In the genomic region with DNA sequence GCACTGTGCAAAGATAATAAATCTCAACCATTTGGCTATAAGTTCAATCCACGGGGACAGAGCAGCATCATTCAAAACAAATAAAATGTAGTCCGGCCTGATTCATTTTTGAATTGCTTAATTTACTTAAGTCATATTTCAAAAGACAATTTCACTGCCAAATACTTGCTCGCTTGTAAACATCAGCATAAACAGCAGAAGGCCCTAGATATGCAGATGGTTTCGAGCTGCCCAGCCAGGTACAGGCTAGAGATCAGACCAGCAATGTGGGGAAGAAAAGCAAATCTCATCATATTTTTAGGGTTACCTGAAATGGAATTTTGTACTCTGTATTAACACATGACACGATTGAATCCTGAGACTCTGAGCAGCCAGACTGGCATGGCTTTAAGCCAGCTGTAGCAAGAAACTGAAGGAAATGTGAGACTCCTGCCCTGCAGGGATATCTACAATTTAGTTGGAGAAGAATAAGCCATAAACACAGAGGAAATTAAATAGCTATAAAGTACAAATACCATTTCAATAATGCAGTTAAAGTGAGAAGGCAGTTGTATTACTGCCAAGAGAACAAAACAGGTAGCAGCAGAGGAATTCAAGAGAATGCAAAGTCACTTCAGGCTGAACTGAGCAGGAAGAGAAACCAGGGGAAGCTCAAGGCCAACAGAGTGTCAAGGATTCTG, we compare ENCODE assay signal across 15 cellular contexts.
A peak's percentile ranks its signal among the peaks of the same experiment; 100 is the strongest.
DNase-seq lines count a peak whose midpoint lies in the region; TF ChIP-seq lines count a peak whose summit lies in the region.
"Had no signal": no experiment of that assay in that cellular context is flagged by ENCODE, and none has a peak within 500 bp of the region (broad histone marks: within the 10 kb centered on the region; RNA-seq: fewer than 3 reads in every experiment).

No MANE protein-coding gene starts in this region.

- H3K36me3 ChIP-seq in GM23248 (ENCODE audit: low read depth) (no peaks in the 10 kb centered on the region), right atrium auricular region (no peaks in the 10 kb centered on the region)
- H3K36me3 ChIP-seq: stomach had no signal

- H3K27ac Mint-ChIP-seq in nephron, result peak overlapping the region; percentile 1 to 79 (median 14)
- H3K27ac Mint-ChIP-seq: activated CD8-positive, alpha-beta T cell treated with anti-CD3 and anti-CD28 coated beads, Interleukin-2, amount 10 ng/mL, durations not matched to agents 7 days and 5 days; dendritic cell treated with granulocyte-macrophage colony-stimulating factor and Interleukin-4, amounts not matched to agents 40 ng/mL and 50 ng/mL, for 4 days had no signal

- no peak overlapping the region for H3K4me3 Mint-ChIP-seq in nephron
- H3K4me3 Mint-ChIP-seq: activated CD8-positive, alpha-beta T cell treated with anti-CD3 and anti-CD28 coated beads, Interleukin-2, amount 10 ng/mL, durations not matched to agents 7 days and 5 days; dendritic cell treated with granulocyte-macrophage colony-stimulating factor and Interleukin-4, amounts not matched to agents 40 ng/mL and 50 ng/mL, for 4 days had no signal

- no peak overlapping the region for H3K4me3 ChIP-seq in GM23248
- no peak overlapping the region for H3K4me3 ChIP-seq in right atrium auricular region
- H3K4me3 ChIP-seq: stomach had no signal

- no peaks in the 10 kb centered on the region for H3K27me3 Mint-ChIP-seq in nephron (ENCODE audit: low read depth)
- H3K27me3 Mint-ChIP-seq: dendritic cell treated with granulocyte-macrophage colony-stimulating factor and Interleukin-4, amounts not matched to agents 40 ng/mL and 50 ng/mL, for 4 days had no signal

- no peak overlapping the region for H2AFZ ChIP-seq in GM23248

- H3K27ac ChIP-seq in GM23248 (no peak overlapping the region), right atrium auricular region (no peak overlapping the region)
- H3K27ac ChIP-seq: stomach had no signal

- no peaks in the 10 kb centered on the region for H3K79me2 ChIP-seq in GM23248 (ENCODE audit: insufficient read depth)

- 0 out of 2 replicates have a peak, but pooled peaks cover 5% of the 10 kb centered on the region for H3K4me1 ChIP-seq in GM23248 (ENCODE audit: insufficient read depth)
- H3K4me1 ChIP-seq in right atrium auricular region, result no peaks in the 10 kb centered on the region

- H3K9me3 ChIP-seq in GM23248 (ENCODE audit: low read depth) (no peaks in the 10 kb centered on the region), right atrium auricular region (peaks cover 0 to 5% of the 10 kb centered on the region in 2 donors)
- H3K9me3 ChIP-seq: stomach had no signal

- H3K9me3 Mint-ChIP-seq in nephron, result peaks cover 9% of the 10 kb centered on the region

- in situ Hi-C loops in GM23248 (cut with MboI), result loop anchor here (25.0 kb wide), 1 partner anchor 285 kb away; no protein-coding TSS in a partner anchor
- in situ Hi-C loops in T47D (cut with HindIII; ENCODE audit: low pct_unique_long_range_greater_than_20kb, low sequenced_read_pairs), result no loop called here

- H3K4me2 ChIP-seq in GM23248 (ENCODE audit: unreplicated experiment), result no peak overlapping the region

- TF ChIP-seq CTCF in nephron (IDR thresholded peaks at IDR 0.05; ENCODE audit: unreplicated experiment in 3 of 3) (no peak), right atrium auricular region (IDR thresholded peaks at IDR 0.05) (no peak)

- H3K4me1 Mint-ChIP-seq in nephron, result peaks cover 20% of the 10 kb centered on the region

- no peaks in the 10 kb centered on the region for H3K36me3 Mint-ChIP-seq in nephron (ENCODE audit: low read depth)

- H3K9ac ChIP-seq in GM23248, result no peak overlapping the region

- H4K20me1 ChIP-seq in GM23248 (ENCODE audit: insufficient read depth), result no peaks in the 10 kb centered on the region

- no peaks in the 10 kb centered on the region; the same call in 1 of the 2 replicates for H3K27me3 ChIP-seq in GM23248 (replicated peaks; ENCODE audit: insufficient read depth)
- no peaks in the 10 kb centered on the region for H3K27me3 ChIP-seq in right atrium auricular region
- H3K27me3 ChIP-seq: stomach had no signal

- peaks cover 13% of the 10 kb centered on the region; the same call in 1 of the 2 replicates for H3F3A ChIP-seq in GM23248 (ENCODE audit: insufficient read depth)

- H3K9me2 ChIP-seq in GM23248 (ENCODE audit: insufficient read depth), result no peaks in the 10 kb centered on the region

- peak; percentile 31 for DNase-seq in GM23248
- DNase-seq in NCI-H69 (lab: John Stamatoyannopoulos, UW), result peak; percentile 82
- peak; percentile 51 to 87 for DNase-seq in T47D (ENCODE audit: low read depth in 1 of 2, low spot score in 1 of 2)
- DNase-seq in right atrium auricular region (ENCODE audit: low spot score), result no peak
- DNase-seq in NK-92 treated with Interleukin-12 subunit alpha and Interleukin-12 subunit beta, amount 100 ng/mL, for 24 hours (lab: John Stamatoyannopoulos, UW), result no peak
- DNase-seq in nucleus accumbens (lab: John Stamatoyannopoulos, UW), result no peak
- no peak for DNase-seq in stimulated activated CD4-positive, alpha-beta T cell treated with anti-CD3 and anti-CD28 coated beads, Interleukin-4, amount 100 ng/mL, for 4 hours
- DNase-seq: activated CD8-positive, alpha-beta T cell treated with anti-CD3 and anti-CD28 coated beads, Interleukin-2, amount 10 ng/mL, durations not matched to agents 7 days and 5 days; anterior cingulate cortex; GF-D8; kidney glomerular epithelial cell; NCI-H345; stomach had no signal

- 33 to 35% methylated on average over 5 of the region's 5 CpGs for WGBS in GM23248 (ENCODE audit: low coverage in 1 of 2, low lambda C conversion rate in 2 of 2, missing lambda C conversion rate in 2 of 2), 2 experiments

Comparison
In these comparisons a context has a peak if more than half of its experiments do, and no peak if none do; other contexts are left out.
1. DNase-seq: peak in GM23248 (single experiment), NCI-H69 (single experiment) and T47D (2 of 2); none in right atrium auricular region (single experiment), NK-92 treated with Interleukin-12 subunit alpha and Interleukin-12 subunit beta, amount 100 ng/mL, for 24 hours (single experiment), nucleus accumbens (0 of 56) and stimulated activated CD4-positive, alpha-beta T cell treated with anti-CD3 and anti-CD28 coated beads, Interleukin-4, amount 100 ng/mL, for 4 hours (0 of 2).